Comparison of ENCODE assay signal across 28 cellular contexts in the genomic region with DNA sequence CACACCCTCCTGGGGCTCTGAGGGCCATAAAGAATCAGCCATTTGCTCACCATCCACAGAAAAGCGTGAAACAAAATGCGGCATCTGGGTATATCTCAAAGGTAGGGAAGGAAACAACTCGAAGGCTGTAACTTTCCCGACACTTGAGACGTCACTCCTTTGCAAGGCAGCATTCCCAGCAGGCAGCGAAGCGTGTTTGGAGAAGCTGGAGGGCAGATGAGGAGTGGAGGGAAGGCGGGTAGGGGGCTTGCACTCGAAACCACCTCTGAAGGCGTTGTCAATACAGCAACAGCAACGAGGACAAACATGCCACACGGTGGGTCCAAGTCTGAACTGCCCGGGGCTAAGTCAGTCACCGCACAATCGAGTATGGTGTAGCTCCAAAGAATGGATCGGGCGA.
"Had no signal": no experiment of that assay in that cellular context is flagged by ENCODE, and none has a peak within 500 bp of the region (broad histone marks: within the 10 kb centered on the region; RNA-seq: fewer than 3 reads in every experiment).

No MANE protein-coding gene starts in this region.

- H3K27me3 Mint-ChIP-seq: activated CD4-positive, alpha-beta T cell treated with anti-CD3 and anti-CD28 coated beads, Interleukin-2, amount 10 ng/mL, durations not matched to agents 7 days and 5 days; activated CD8-positive, alpha-beta memory T cell treated with anti-CD3 and anti-CD28 coated beads, Interleukin-2, amount 10 ng/mL, durations not matched to agents 7 days and 5 days; activated CD8-positive, alpha-beta T cell treated with anti-CD3 and anti-CD28 coated beads for 36 hours; activated naive CD4-positive, alpha-beta T cell treated with anti-CD3 and anti-CD28 coated beads, Interleukin-2, amount 10 ng/mL, durations not matched to agents 7 days and 5 days; activated naive CD8-positive, alpha-beta T cell treated with anti-CD3 and anti-CD28 coated beads, Interleukin-2, amount 50 U/mL, for 24 hours; brain; dendritic cell treated with granulocyte-macrophage colony-stimulating factor and Interleukin-4, amounts not matched to agents 40 ng/mL and 50 ng/mL, for 4 days; naive thymus-derived CD8-positive, alpha-beta T cell; T-cell had no signal

- H3K27me3 ChIP-seq: heart right ventricle, right atrium auricular region, tibial artery had no signal

- H3K9me3 Mint-ChIP-seq: activated CD4-positive, alpha-beta T cell treated with anti-CD3 and anti-CD28 coated beads, Interleukin-2, amount 10 ng/mL, durations not matched to agents 7 days and 5 days; activated CD8-positive, alpha-beta T cell treated with anti-CD3 and anti-CD28 coated beads for 36 hours; activated naive CD4-positive, alpha-beta T cell treated with anti-CD3 and anti-CD28 coated beads, Interleukin-2, amount 10 ng/mL, durations not matched to agents 7 days and 5 days; activated naive CD8-positive, alpha-beta T cell treated with anti-CD3 and anti-CD28 coated beads, Interleukin-2, amount 50 U/mL, for 24 hours; dendritic cell treated with granulocyte-macrophage colony-stimulating factor and Interleukin-4, amounts not matched to agents 40 ng/mL and 50 ng/mL, for 4 days; mesothelial cell of epicardium; naive thymus-derived CD8-positive, alpha-beta T cell; T-cell; T-helper 2 cell treated with Interferon-gamma antibody and Interleukin-4, amounts not matched to agents 5 μg/mL and 100 μg/mL, for 36 hours had no signal

- H3K4me1 ChIP-seq: right atrium auricular region had no signal

- DNase-seq: activated CD4-positive, alpha-beta T cell treated with anti-CD3 and anti-CD28 coated beads, Interleukin-2, amount 10 ng/mL, durations not matched to agents 7 days and 5 days; activated CD4-positive, CD25-positive, alpha-beta regulatory T cell treated with anti-CD3 and anti-CD28 coated beads, Interleukin-2, amount 50 U/mL, for 72 hours; activated CD8-positive, alpha-beta memory T cell treated with anti-CD3 and anti-CD28 coated beads, Interleukin-2, amount 10 ng/mL, durations not matched to agents 7 days and 5 days; activated CD8-positive, alpha-beta T cell treated with anti-CD3 and anti-CD28 coated beads for 36 hours; activated effector memory CD4-positive, alpha-beta T cell treated with anti-CD3 and anti-CD28 coated beads, Interleukin-2, amount 50 U/mL, for 16 hours; activated naive CD4-positive, alpha-beta T cell treated with anti-CD3 and anti-CD28 coated beads, Interleukin-2, amount 10 ng/mL, durations not matched to agents 7 days and 5 days; activated naive CD8-positive, alpha-beta T cell treated with anti-CD3 and anti-CD28 coated beads, Interleukin-2, amount 50 U/mL, for 24 hours; activated T-cell treated with anti-CD3 and anti-CD28 coated beads for 4 hours; effector CD4-positive, alpha-beta T cell; heart right ventricle; left ventricle myocardium superior; naive thymus-derived CD8-positive, alpha-beta T cell; occipital lobe; stimulated activated CD4-positive, alpha-beta T cell treated with anti-CD3 and anti-CD28 coated beads, Interleukin-12 subunit alpha, Interleukin-12 subunit beta, amount 100 ng/mL, for 4 hours; stimulated activated CD4-positive, alpha-beta T cell treated with anti-CD3 and anti-CD28 coated beads, Interleukin-4, amount 100 ng/mL, for 4 hours; stimulated activated naive CD8-positive, alpha-beta T cell treated with anti-CD3 and anti-CD28 coated beads, Interleukin-15, Interleukin-2, amounts not matched to agents 100 U/mL and 50 U/mL, for 24 hours; T-cell; tibial artery; WERI-Rb-1 had no signal

- H3K4me1 Mint-ChIP-seq: activated CD4-positive, alpha-beta T cell treated with anti-CD3 and anti-CD28 coated beads, Interleukin-2, amount 10 ng/mL, durations not matched to agents 7 days and 5 days; activated CD8-positive, alpha-beta memory T cell treated with anti-CD3 and anti-CD28 coated beads, Interleukin-2, amount 10 ng/mL, durations not matched to agents 7 days and 5 days; activated naive CD4-positive, alpha-beta T cell treated with anti-CD3 and anti-CD28 coated beads, Interleukin-2, amount 10 ng/mL, durations not matched to agents 7 days and 5 days; activated naive CD8-positive, alpha-beta T cell treated with anti-CD3 and anti-CD28 coated beads, Interleukin-2, amount 50 U/mL, for 24 hours had no signal

- H3K27ac Mint-ChIP-seq: activated CD4-positive, alpha-beta T cell treated with anti-CD3 and anti-CD28 coated beads, Interleukin-2, amount 10 ng/mL, durations not matched to agents 7 days and 5 days; activated CD8-positive, alpha-beta memory T cell treated with anti-CD3 and anti-CD28 coated beads, Interleukin-2, amount 10 ng/mL, durations not matched to agents 7 days and 5 days; activated CD8-positive, alpha-beta T cell treated with anti-CD3 and anti-CD28 coated beads for 36 hours; activated naive CD4-positive, alpha-beta T cell treated with anti-CD3 and anti-CD28 coated beads, Interleukin-2, amount 10 ng/mL, durations not matched to agents 7 days and 5 days; activated naive CD8-positive, alpha-beta T cell treated with anti-CD3 and anti-CD28 coated beads, Interleukin-2, amount 50 U/mL, for 24 hours; mesothelial cell of epicardium; naive thymus-derived CD8-positive, alpha-beta T cell; progenitor cell of endocrine pancreas; T-cell; T-helper 2 cell treated with Interferon-gamma antibody and Interleukin-4, amounts not matched to agents 5 μg/mL and 100 μg/mL, for 36 hours had no signal

- H3K4me3 Mint-ChIP-seq: activated CD4-positive, alpha-beta T cell treated with anti-CD3 and anti-CD28 coated beads, Interleukin-2, amount 10 ng/mL, durations not matched to agents 7 days and 5 days; activated CD8-positive, alpha-beta memory T cell treated with anti-CD3 and anti-CD28 coated beads, Interleukin-2, amount 10 ng/mL, durations not matched to agents 7 days and 5 days; activated CD8-positive, alpha-beta T cell treated with anti-CD3 and anti-CD28 coated beads for 36 hours; activated naive CD4-positive, alpha-beta T cell treated with anti-CD3 and anti-CD28 coated beads, Interleukin-2, amount 10 ng/mL, durations not matched to agents 7 days and 5 days; activated naive CD8-positive, alpha-beta T cell treated with anti-CD3 and anti-CD28 coated beads, Interleukin-2, amount 50 U/mL, for 24 hours; brain; dendritic cell treated with granulocyte-macrophage colony-stimulating factor and Interleukin-4, amounts not matched to agents 40 ng/mL and 50 ng/mL, for 4 days; mesothelial cell of epicardium; naive thymus-derived CD8-positive, alpha-beta T cell; T-cell; T-helper 2 cell treated with Interferon-gamma antibody and Interleukin-4, amounts not matched to agents 5 μg/mL and 100 μg/mL, for 36 hours had no signal

- H3K4me3 ChIP-seq: heart right ventricle, right atrium auricular region, tibial artery had no signal

- H3K36me3 Mint-ChIP-seq: activated CD8-positive, alpha-beta memory T cell treated with anti-CD3 and anti-CD28 coated beads, Interleukin-2, amount 10 ng/mL, durations not matched to agents 7 days and 5 days; activated naive CD4-positive, alpha-beta T cell treated with anti-CD3 and anti-CD28 coated beads, Interleukin-2, amount 10 ng/mL, durations not matched to agents 7 days and 5 days; brain; mesothelial cell of epicardium; naive thymus-derived CD8-positive, alpha-beta T cell had no signal

- H3K9me3 ChIP-seq: heart right ventricle, right atrium auricular region, tibial artery had no signal

- FAIRE-seq: endometrium, keratinocyte, TTC549 had no signal

- H3K27ac ChIP-seq: heart right ventricle, right atrium auricular region, tibial artery, WERI-Rb-1 had no signal

- H3K36me3 ChIP-seq: heart right ventricle, right atrium auricular region, tibial artery, WERI-Rb-1 had no signal

- ATAC-seq: activated CD8-positive, alpha-beta memory T cell treated with anti-CD3 and anti-CD28 coated beads, Interleukin-2, amount 10 ng/mL, durations not matched to agents 7 days and 5 days; activated CD8-positive, alpha-beta T cell treated with anti-CD3 and anti-CD28 coated beads for 36 hours; activated naive CD8-positive, alpha-beta T cell treated with anti-CD3 and anti-CD28 coated beads, Interleukin-2, amount 50 U/mL, for 24 hours; left ventricle myocardium superior; naive thymus-derived CD8-positive, alpha-beta T cell; stimulated activated naive CD8-positive, alpha-beta T cell treated with anti-CD3 and anti-CD28 coated beads, Interleukin-15, Interleukin-2, amounts not matched to agents 100 U/mL and 50 U/mL, for 24 hours; T-cell had no signal
